Comparison of ENCODE assay signal across 24 cellular contexts in the genomic region with DNA sequence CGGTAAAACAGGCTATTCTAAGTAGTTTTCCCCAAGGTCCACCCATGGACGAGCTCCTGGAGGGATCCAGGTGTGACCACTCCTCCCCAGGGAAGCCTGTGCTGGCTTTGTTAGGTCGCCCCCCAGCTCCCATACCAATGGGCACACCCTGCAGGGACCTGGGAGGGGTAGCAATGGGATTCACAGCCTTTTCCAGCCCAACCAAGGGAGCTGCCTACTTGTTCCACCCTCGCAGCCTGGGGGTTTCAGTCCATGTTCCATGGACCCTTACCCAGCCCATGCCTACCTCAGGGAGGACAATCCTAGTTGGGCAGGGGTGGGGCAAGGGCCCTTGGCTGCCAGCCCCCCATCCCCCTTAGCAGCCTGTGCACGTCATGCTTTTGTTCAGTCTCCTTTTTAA.
DNase-seq lines count a peak whose midpoint lies in the region; ATAC-seq and TF ChIP-seq lines count a peak whose summit lies in the region.
"Had no signal": no experiment of that assay in that cellular context is flagged by ENCODE, and none has a peak within 500 bp of the region (broad histone marks: within the 10 kb centered on the region; RNA-seq: fewer than 3 reads in every experiment).

No MANE protein-coding gene starts in this region.

- H3K27ac Mint-ChIP-seq in endodermal cell = no peak overlapping the region
- H3K27ac Mint-ChIP-seq: CD4-positive, alpha-beta memory T cell had no signal

- H3K9me3 Mint-ChIP-seq in endodermal cell = no peaks in the 10 kb centered on the region

- no peak overlapping the region for H3K9ac ChIP-seq in endodermal cell (ENCODE audit: extremely low read depth, low read length, poor library complexity, severe bottlenecking)

- H3K4me1 ChIP-seq in heart right ventricle (no peaks in the 10 kb centered on the region), endodermal cell (ENCODE audit: control insufficient read depth, insufficient read depth, low read length) (no peaks in the 10 kb centered on the region), sigmoid colon (peaks cover 0 to 22% (median 17%) of the 10 kb centered on the region in 4 donors), esophagus muscularis mucosa (peaks cover 0 to 24% (median 13%) of the 10 kb centered on the region in 4 donors)
- H3K4me1 ChIP-seq: SJCRH30 had no signal

- peaks cover under 1% of the 10 kb centered on the region for H3K27me3 Mint-ChIP-seq in endodermal cell (ENCODE audit: insufficient read depth)

- TF ChIP-seq CTCF in heart right ventricle (IDR thresholded peaks at IDR 0.05) = no peak
- TF ChIP-seq CTCF in endodermal cell (conservative IDR thresholded peaks at IDR 0.05) = no peak
- TF ChIP-seq CTCF in sigmoid colon (IDR thresholded peaks at IDR 0.05) = no peak
- no peak for TF ChIP-seq CTCF in esophagus muscularis mucosa (IDR thresholded peaks at IDR 0.05)

- WGBS in heart right ventricle, 2 donors = 70 to 72% methylated on average over 5 of the region's 5 CpGs
- 90 to 100% methylated on average over 2 to 5 of the region's 5 CpGs for WGBS in endodermal cell (ENCODE audit: insufficient coverage in 1 of 2, insufficient read length in 1 of 2), 2 experiments
- 58 to 73% methylated on average over 5 of the region's 5 CpGs for WGBS in sigmoid colon, 2 donors
- WGBS in esophagus muscularis mucosa = 91% methylated on average over 3 of the region's 5 CpGs

- H3K27ac ChIP-seq in heart right ventricle (no peak overlapping the region), endodermal cell (ENCODE audit: low read depth, low read length) (no peak overlapping the region), sigmoid colon (no peak overlapping the region), esophagus muscularis mucosa (replicated peaks in 1 of 4) (peak overlapping the region in 2 of 4 donors; percentile 17 to 24)
- H3K27ac ChIP-seq: HL-60, SJCRH30 had no signal

- H3K27me3 ChIP-seq in heart right ventricle = peaks cover 0 to 64% (median 36%) of the 10 kb centered on the region in 7 donors
- H3K27me3 ChIP-seq in H7 (ENCODE audit: control insufficient read depth, insufficient read depth, low read length) = no peaks in the 10 kb centered on the region
- no peaks in the 10 kb centered on the region for H3K27me3 ChIP-seq in endodermal cell (ENCODE audit: control insufficient read depth, insufficient read depth, low read length, poor library complexity, severe bottlenecking)
- H3K27me3 ChIP-seq in sigmoid colon = peaks cover 0 to 14% (median 0%) of the 10 kb centered on the region in 3 donors
- peaks cover 0 to 10% (median 0%) of the 10 kb centered on the region in 4 donors for H3K27me3 ChIP-seq in esophagus muscularis mucosa

- intact Hi-C loops in Right ventricle myocardium inferior (cut with DNase I) (no loop called here), heart right ventricle (cut with DNase I) (no loop called here), sigmoid colon (cut with DNase I) (no loop called here), esophagus muscularis mucosa (cut with DNase I) (loop anchor here (5.0 kb wide), 1 partner anchor 347 kb away; no protein-coding TSS in a partner anchor)

- DNase-seq in Right ventricle myocardium inferior (ENCODE audit: missing footprints) (peak; percentile 37), heart right ventricle (no peak), H7 (peak; percentile 45), endodermal cell (peak; percentile 29), sigmoid colon (peak; percentile 50), NCI-H748 (lab: John Stamatoyannopoulos, UW; ENCODE audit: unreplicated experiment) (no peak), esophagus muscularis mucosa (ENCODE audit: extremely low spot score) (no peak)
- DNase-seq: C1 segment of cervical spinal cord; CD4-positive, alpha-beta memory T cell; COR-L47; DMS53; NCI-H1092; NCI-H1436; NCI-H187; NCI-H2081 treated with DMSO at 0.1 percent for 48 hours; NCI-H2171; NCI-H226; NCI-H510A treated with DMSO at 0.1 percent for 48 hours; NCI-H748 treated with DMSO at 0.1 percent for 48 hours; PC-3; SJCRH30 had no signal

- H3K36me3 ChIP-seq in heart right ventricle = no peaks in the 10 kb centered on the region
- H3K36me3 ChIP-seq in H7 (replicated peaks; ENCODE audit: control insufficient read depth, insufficient read depth, low read length) = no peaks in the 10 kb centered on the region
- no peaks in the 10 kb centered on the region for H3K36me3 ChIP-seq in endodermal cell (ENCODE audit: control insufficient read depth, insufficient read depth, low read length)
- H3K36me3 ChIP-seq in sigmoid colon = no peaks in the 10 kb centered on the region
- H3K36me3 ChIP-seq in esophagus muscularis mucosa = no peaks in the 10 kb centered on the region
- H3K36me3 ChIP-seq: SJCRH30 had no signal

- no peaks in the 10 kb centered on the region for H3K4me1 Mint-ChIP-seq in endodermal cell
- H3K4me1 Mint-ChIP-seq: CD4-positive, alpha-beta memory T cell had no signal

- no peak for ATAC-seq in Right ventricle myocardium inferior
- ATAC-seq in heart right ventricle = no peak
- no peak for ATAC-seq in HG02852 (IDR thresholded peaks at IDR 0.05; ENCODE audit: unreplicated experiment)
- ATAC-seq: PC-3, SK-N-SH treated with all-trans-retinoic acid at 6 μM for 48 hours had no signal

- TF ChIP-seq EP300 in sigmoid colon (IDR thresholded peaks at IDR 0.05) (no peak), esophagus muscularis mucosa (IDR thresholded peaks at IDR 0.05) (no peak)

- H3K4me3 Mint-ChIP-seq in endodermal cell = no peak overlapping the region
- H3K4me3 Mint-ChIP-seq: CD4-positive, alpha-beta memory T cell had no signal

- H3K9me3 ChIP-seq in heart right ventricle = no peaks in the 10 kb centered on the region
- no peaks in the 10 kb centered on the region for H3K9me3 ChIP-seq in endodermal cell (ENCODE audit: control insufficient read depth, low read length)
- no peaks in the 10 kb centered on the region for H3K9me3 ChIP-seq in sigmoid colon
- H3K9me3 ChIP-seq in esophagus muscularis mucosa = no peaks in the 10 kb centered on the region
- H3K9me3 ChIP-seq: SJCRH30 had no signal

- H3K4me3 ChIP-seq in heart right ventricle (no peak overlapping the region), H7 (ENCODE audit: insufficient read depth, low read depth, low read length) (no peak overlapping the region), endodermal cell (ENCODE audit: low read length) (no peak overlapping the region), sigmoid colon (no peak overlapping the region), esophagus muscularis mucosa (no peak overlapping the region)
- H3K4me3 ChIP-seq: SJCRH30 had no signal

- H3K36me3 Mint-ChIP-seq in endodermal cell (ENCODE audit: low read depth) = no peaks in the 10 kb centered on the region
- H3K36me3 Mint-ChIP-seq: CD4-positive, alpha-beta memory T cell had no signal

- TF ChIP-seq POLR2A in sigmoid colon (IDR thresholded peaks at IDR 0.05) (no peak), esophagus muscularis mucosa (IDR thresholded peaks at IDR 0.05; ENCODE audit: low read depth) (no peak)

Comparison
In these comparisons a context has a peak if more than half of its experiments do, and no peak if none do; other contexts are left out.
1. DNase-seq: peak in Right ventricle myocardium inferior (single experiment), H7 (single experiment), endodermal cell (single experiment) and sigmoid colon (single experiment); none in heart right ventricle (0 of 2), NCI-H748 (single experiment) and esophagus muscularis mucosa (single experiment).